ENCODE assay signal across 27 cellular contexts in the genomic region with DNA sequence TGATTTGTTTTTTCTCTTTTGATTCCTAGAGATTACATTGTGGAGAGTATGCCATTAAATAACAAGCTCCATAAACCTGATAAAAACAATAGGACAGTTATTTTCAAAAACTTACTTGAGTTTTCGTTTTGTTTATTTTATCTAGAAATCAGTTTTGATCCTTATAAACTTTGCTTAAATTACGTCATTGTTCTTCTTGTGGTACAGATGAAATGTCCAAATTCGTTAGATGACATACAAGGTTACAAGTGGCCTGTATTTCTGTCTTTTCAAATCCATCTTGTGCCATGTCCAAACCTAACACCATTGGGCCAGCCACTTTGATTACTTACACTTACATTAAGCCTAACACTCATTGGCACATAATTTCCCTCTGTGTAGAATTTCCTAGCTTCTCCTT.
"Had no signal": no experiment of that assay in that cellular context is flagged by ENCODE, and none has a peak within 500 bp of the region (broad histone marks: within the 10 kb centered on the region; RNA-seq: fewer than 3 reads in every experiment).

No MANE protein-coding gene starts in this region.

- H3K36me3 ChIP-seq: colonic mucosa, esophagus muscularis mucosa, esophagus squamous epithelium, gastrocnemius medialis, gastroesophageal sphincter, heart left ventricle, heart right ventricle had no signal

- H3K4me3 ChIP-seq: colonic mucosa, coronary artery, dorsolateral prefrontal cortex, esophagus muscularis mucosa, esophagus squamous epithelium, gastrocnemius medialis, gastroesophageal sphincter, heart left ventricle, heart right ventricle, hepatocyte had no signal

- H3K9me3 ChIP-seq: colonic mucosa, esophagus muscularis mucosa, esophagus squamous epithelium, gastrocnemius medialis, gastroesophageal sphincter, heart left ventricle, heart right ventricle had no signal

- H2AFZ ChIP-seq: hepatocyte had no signal

- FAIRE-seq: endometrium, endothelial cell of umbilical vein, frontal cortex had no signal

- ATAC-seq: effector memory CD8-positive, alpha-beta T cell; esophagus mucosa; foreskin keratinocyte; gastrocnemius medialis; gastroesophageal sphincter; heart left ventricle; heart right ventricle had no signal

- H3K4me2 ChIP-seq: hepatocyte had no signal

- H3K79me2 ChIP-seq: hepatocyte had no signal

- H3K27me3 ChIP-seq: colonic mucosa, dorsolateral prefrontal cortex, esophagus muscularis mucosa, esophagus squamous epithelium, foreskin keratinocyte, gastrocnemius medialis, gastroesophageal sphincter, heart left ventricle, heart right ventricle, hepatocyte had no signal

- H3K27ac ChIP-seq: colonic mucosa, coronary artery, epithelial cell of prostate, esophagus muscularis mucosa, esophagus squamous epithelium, foreskin keratinocyte, gastrocnemius medialis, gastroesophageal sphincter, heart left ventricle, heart right ventricle, hepatocyte had no signal

- DNase-seq: colonic mucosa; cortex of kidney; dermis blood vessel endothelial cell; dorsolateral prefrontal cortex; effector CD4-positive, alpha-beta T cell; effector CD8-positive, alpha-beta T cell; effector memory CD4-positive, alpha-beta T cell; effector memory CD8-positive, alpha-beta T cell; endodermal cell; erythroblast; esophagus squamous epithelium; foreskin fibroblast; foreskin keratinocyte; gastrocnemius medialis; glutamatergic neuron; head of caudate nucleus; heart left ventricle; heart right ventricle had no signal

- H3K4me1 ChIP-seq: colonic mucosa, esophagus squamous epithelium, gastrocnemius medialis had no signal
